Comparison of ENCODE assay signal across 8 cellular contexts in the genomic region with DNA sequence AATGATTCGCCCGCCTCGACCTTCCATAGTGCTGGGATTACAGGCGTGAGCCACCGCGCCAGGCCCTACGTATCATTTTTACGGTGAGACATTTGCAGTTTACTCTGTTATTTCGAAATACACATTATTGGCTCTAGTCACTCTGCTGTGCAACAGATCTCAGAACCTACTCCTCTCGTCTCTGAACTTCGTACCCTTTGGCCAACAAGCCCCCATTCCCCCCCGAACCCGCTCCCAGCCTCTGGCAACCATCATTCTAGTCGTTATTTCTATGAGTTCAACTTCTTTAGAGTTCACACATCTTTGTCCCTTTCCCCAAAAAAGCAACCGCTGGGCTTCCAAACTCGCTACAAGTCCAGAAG. TPM values are rescaled to one million over a fixed set of nuclear protein-coding genes. Genes with fewer than 3 reads are reported as not detected.
DNase-seq lines count a peak whose midpoint lies in the region; ATAC-seq and TF ChIP-seq lines count a peak whose summit lies in the region.

No MANE protein-coding gene starts in this region.

- BruUV-seq in A673 (replicated peaks; lab: Mats Ljungman, UMichigan), result no TSS peak

- CTCF ChIA-PET in A673 (lab: Charles Lee), result interaction anchor here (0.7 to 0.9 kb wide), 3 partner anchors 23 to 476 kb away, joined by 3 to 6 read pairs (median 5); no protein-coding TSS in a partner anchor

- WGBS in lung, 2 donors, result 2 to 3% methylated on average over 16 of the region's 16 CpGs
- WGBS in thyroid gland, 2 donors, result 2 to 3% methylated on average over 16 of the region's 16 CpGs

- no peaks in the 10 kb centered on the region for H3K9me3 ChIP-seq in A673 (ENCODE audit: low read depth, low read length, poor library complexity, severe bottlenecking)
- H3K9me3 ChIP-seq in Peyer's patch, result no peaks in the 10 kb centered on the region
- H3K9me3 ChIP-seq in lung (ENCODE audit: control insufficient read depth in 2 of 2, insufficient read depth in 1 of 2, low read length in 1 of 2), result no peaks in the 10 kb centered on the region
- no peaks in the 10 kb centered on the region for H3K9me3 ChIP-seq in thyroid gland

- DNase-seq in A673 (ENCODE audit: low spot score) (peak; percentile 24), Peyer's patch (peak in 1 of 3 donors; percentile 54), coronary artery (ENCODE audit: low spot score) (peak; percentile 74), lung (ENCODE audit: low spot score) (peak; percentile 31), thyroid gland (peak; percentile 23 to 24), NCI-H1694 (lab: John Stamatoyannopoulos, UW) (no peak)

- no peaks in the 10 kb centered on the region for H3K4me1 ChIP-seq in A673 (ENCODE audit: insufficient read depth, low read length, poor library complexity, severe bottlenecking)
- H3K4me1 ChIP-seq in Peyer's patch, result peaks cover 0 to 9% (median 4%) of the 10 kb centered on the region in 4 donors
- H3K4me1 ChIP-seq in lung (ENCODE audit: control insufficient read depth in 2 of 2, insufficient read depth in 2 of 2, low read length in 2 of 2), result peaks cover 0 to 3% of the 10 kb centered on the region in 2 donors
- H3K4me1 ChIP-seq in thyroid gland, result peaks cover 0 to 8% of the 10 kb centered on the region in 2 donors

- TF ChIP-seq POLR2A in Peyer's patch (IDR thresholded peaks at IDR 0.05) (peak in 1 of 2 donors; percentile 19), thyroid gland (IDR thresholded peaks at IDR 0.05) (no peak)

- H3K27ac ChIP-seq in A673 (ENCODE audit: low read depth, low read length, poor library complexity, severe bottlenecking) (peak overlapping the region; percentile 53), Peyer's patch (peak overlapping the region; percentile 66 to 87 (median 81)), coronary artery (peak overlapping the region; percentile 58 to 91), lung (ENCODE audit: low read depth in 1 of 2, low read length in 1 of 2) (peak overlapping the region; percentile 81 to 93), thyroid gland (peak overlapping the region; percentile 59 to 89 (median 75))

- H3K27me3 ChIP-seq in A673 (replicated peaks; ENCODE audit: insufficient read depth, low read depth, low read length, poor library complexity), result no peaks in the 10 kb centered on the region
- no peaks in the 10 kb centered on the region for H3K27me3 ChIP-seq in Peyer's patch
- H3K27me3 ChIP-seq in lung (ENCODE audit: control insufficient read depth, insufficient read depth), result no peaks in the 10 kb centered on the region
- H3K27me3 ChIP-seq in thyroid gland, result no peaks in the 10 kb centered on the region

- H3K36me3 ChIP-seq in A673 (ENCODE audit: insufficient read depth, low read length, poor library complexity, severe bottlenecking), result no peaks in the 10 kb centered on the region
- peaks cover 0 to 32% (median 0%) of the 10 kb centered on the region in 3 donors for H3K36me3 ChIP-seq in Peyer's patch
- H3K36me3 ChIP-seq in lung (ENCODE audit: control insufficient read depth in 2 of 2, insufficient read depth in 2 of 2, low read length in 2 of 2), result peaks cover 6 to 7% of the 10 kb centered on the region in 2 donors
- peaks cover 0 to 14% of the 10 kb centered on the region in 2 donors for H3K36me3 ChIP-seq in thyroid gland

- intact Hi-C loops in A673 (cut with micrococcal nuclease; ENCODE audit: unreplicated experiment) (loop anchor here (2.0 to 10.0 kb wide), 4 partner anchors 32 to 476 kb away; a partner anchor contains a TSS), thyroid gland (cut with DNase I) (loop anchor here (10.0 kb wide), 1 partner anchor 476 kb away; no protein-coding TSS in a partner anchor)

- POLR2A ChIA-PET in A673 (lab: Charles Lee; ENCODE audit: low non-redundant PET), result no interaction called here

- TF ChIP-seq CTCF in A673 (conservative IDR thresholded peaks at IDR 0.05; ENCODE audit: low read depth, low read length) (no peak), Peyer's patch (IDR thresholded peaks at IDR 0.05) (no peak), coronary artery (IDR thresholded peaks at IDR 0.05) (no peak), lung (IDR thresholded peaks at IDR 0.05; ENCODE audit: control extremely low read depth, extremely low read depth) (no peak), thyroid gland (IDR thresholded peaks at IDR 0.05) (no peak)

- peak; percentile 22 for ATAC-seq in GM18511 (IDR thresholded peaks at IDR 0.05; ENCODE audit: unreplicated experiment)
- ATAC-seq in lung (ENCODE audit: insufficient read depth, low FRiP score), result peak; percentile 14
- ATAC-seq in GM18873 (IDR thresholded peaks at IDR 0.05; ENCODE audit: low FRiP score, unreplicated experiment), result no peak

- peak overlapping the region; percentile 66 for H3K4me3 ChIP-seq in A673 (ENCODE audit: low read depth, low read length, poor library complexity, severe bottlenecking)
- peak overlapping the region; percentile 41 to 74 (median 64) for H3K4me3 ChIP-seq in Peyer's patch
- peak overlapping the region; percentile 86 for H3K4me3 ChIP-seq in coronary artery
- peak overlapping the region; percentile 64 for H3K4me3 ChIP-seq in lung
- H3K4me3 ChIP-seq in thyroid gland (replicated peaks in 1 of 3), result peak overlapping the region; percentile 47 to 68 (median 64)

RNA-seq across cellular contexts. Expression of a gene that starts 0.7 kb away (rescaled TPM):
- 20.9 and 29.7 TPM in 2 replicates for total RNA-seq in A673 (2021)
- 100 to 1,000 TPM; 142 to 948 (median 674) TPM for total RNA-seq in Peyer's patch
- total RNA-seq in lung, result 10 to 100 TPM; 37.3 to 61.0 TPM
- 10 to 100 TPM; 14.0 to 22.8 TPM for polyA plus RNA-seq in lung
- 10 to 100 TPM; 27.7 to 64.3 (median 39.4) TPM for total RNA-seq in thyroid gland

RNA-seq across cellular contexts. Expression of a gene that starts 32.4 kb away (rescaled TPM):
- 6.1 and 6.3 TPM in 2 replicates for total RNA-seq in A673 (2021)
- 10 to 100 TPM in 3 of 4 donors, 1 to 10 TPM in 1; 3.3 to 14.7 (median 12.7) TPM for total RNA-seq in Peyer's patch
- total RNA-seq in lung, result 1 to 10 TPM; 5.0 to 6.5 TPM
- 1 to 10 TPM; 5.8 to 6.2 TPM for polyA plus RNA-seq in lung
- total RNA-seq in thyroid gland, result 10 to 100 TPM in 2 of 4 donors, 1 to 10 TPM in 2; 6.0 to 15.2 (median 10.8) TPM
